8 cellular contexts compared by ENCODE assay signal in the genomic region with DNA sequence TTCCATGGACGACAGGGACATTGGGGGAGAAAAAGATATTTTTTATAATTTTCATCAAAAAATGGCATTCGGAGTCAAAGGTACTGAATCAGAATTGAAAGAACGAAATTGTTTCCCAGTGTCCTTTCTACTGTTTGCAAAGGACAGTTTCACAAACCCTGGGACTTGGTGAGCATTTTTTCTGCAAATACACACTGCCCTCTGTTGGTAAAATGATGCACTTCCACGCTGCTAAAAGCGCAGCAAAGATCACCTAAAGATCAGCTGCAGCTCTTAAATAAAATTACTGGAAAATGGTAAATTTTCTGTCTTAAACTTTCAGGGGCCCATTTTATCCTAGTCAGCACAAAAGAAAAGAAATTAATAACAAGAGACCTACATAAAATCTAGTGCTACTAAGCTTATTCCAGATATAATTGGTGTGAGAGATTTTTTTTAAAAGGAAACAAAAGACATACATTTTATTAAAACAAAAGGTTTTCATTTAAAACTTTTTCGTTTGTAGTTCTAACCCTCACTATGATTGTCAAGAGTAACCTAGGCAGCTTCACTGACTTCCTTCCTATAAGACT.
A peak's percentile ranks its signal among the peaks of the same experiment; 100 is the strongest.
DNase-seq lines count a peak whose midpoint lies in the region; ATAC-seq and TF ChIP-seq lines count a peak whose summit lies in the region.

No MANE protein-coding gene starts in this region.

- peak overlapping the region; percentile 7; the same call in 1 of the 2 replicates for H3K9ac ChIP-seq in SK-N-SH

- H3F3A ChIP-seq in DOHH2 (ENCODE audit: control insufficient read depth, insufficient read depth) (no peaks in the 10 kb centered on the region), SK-N-SH (replicated peaks; ENCODE audit: insufficient read depth) (no peaks in the 10 kb centered on the region)

- POLR2A ChIA-PET in SK-N-SH (lab: Yijun Ruan, JAX) = no interaction called here

- H3K4me1 ChIP-seq in DOHH2 (ENCODE audit: control insufficient read depth, low read length) = no peaks in the 10 kb centered on the region
- H3K4me1 ChIP-seq in SK-N-SH (ENCODE audit: control insufficient read depth in 1 of 2, insufficient read depth in 2 of 2, low read depth in 1 of 2, low read length in 1 of 2) = peaks cover 2 to 8% of the 10 kb centered on the region in 2 experiments; a peak in 3 of 4 replicates
- no peaks in the 10 kb centered on the region for H3K4me1 ChIP-seq in prostate gland (replicated peaks)

- H3K36me3 Mint-ChIP-seq in natural killer cell treated with Interleukin-12 subunit alpha and Interleukin-12 subunit beta and Interleukin-15 and Interleukin-18, amount 100 ng/mL, for 72 hours = peaks cover 4% of the 10 kb centered on the region

- H3K9me3 ChIP-seq in DOHH2 (ENCODE audit: control insufficient read depth, insufficient read depth, low read length) = no peaks in the 10 kb centered on the region
- no peaks in the 10 kb centered on the region for H3K9me3 ChIP-seq in SK-N-SH
- no peaks in the 10 kb centered on the region for H3K9me3 ChIP-seq in prostate gland

- TF ChIP-seq EP300 in SK-N-SH (IDR thresholded peaks at IDR 0.05; ENCODE audit: borderline replicate concordance in 1 of 2, low read depth in 1 of 2, low read length in 1 of 2) = no peak

- H3K79me2 ChIP-seq in DOHH2 (ENCODE audit: control insufficient read depth, low read length) = no peaks in the 10 kb centered on the region
- H3K79me2 ChIP-seq in SK-N-SH (ENCODE audit: insufficient read depth) = no peaks in the 10 kb centered on the region

- H3K4me1 Mint-ChIP-seq in natural killer cell treated with Interleukin-12 subunit alpha and Interleukin-12 subunit beta and Interleukin-15 and Interleukin-18, amount 100 ng/mL, for 72 hours (ENCODE audit: low read depth in 2 of 2) = no peaks in the 10 kb centered on the region

- TF ChIP-seq CTCF in DOHH2 (IDR thresholded peaks at IDR 0.05; ENCODE audit: low read depth, low read length, poor library complexity, severe bottlenecking) (peak; percentile 74), GM20000 (IDR thresholded peaks at IDR 0.05; ENCODE audit: extremely low read depth, missing control alignments) (peak; percentile 44), SK-N-SH (IDR thresholded peaks at IDR 0.05) (peak; percentile 96), prostate gland (IDR thresholded peaks at IDR 0.05) (peak; percentile 37 to 64 (median 60))

- H3K9me2 ChIP-seq in DOHH2 (replicated peaks; ENCODE audit: control insufficient read depth, low read length) = no peaks in the 10 kb centered on the region
- no peaks in the 10 kb centered on the region for H3K9me2 ChIP-seq in SK-N-SH

- H3K4me3 ChIP-seq in DOHH2 (ENCODE audit: low read length) = no peak overlapping the region
- no peak overlapping the region for H3K4me3 ChIP-seq in Jurkat, Clone E6-1 (ENCODE audit: low read length)
- no peak overlapping the region for H3K4me3 ChIP-seq in SK-N-SH (ENCODE audit: low read depth in 2 of 2, low read length in 1 of 2)
- no peak overlapping the region for H3K4me3 ChIP-seq in prostate gland

- CTCF ChIA-PET in SK-N-SH (lab: Yijun Ruan, JAX) = interaction anchor here (0.5 to 3.5 kb wide), 28 partner anchors 11 to 771 kb away, joined by 3 to 44 read pairs (median 3); no protein-coding TSS in a partner anchor

- H3K27ac ChIP-seq in DOHH2 (ENCODE audit: low read depth, low read length) = no peak overlapping the region
- H3K27ac ChIP-seq in SK-N-SH (ENCODE audit: low read depth in 2 of 2, low read length in 1 of 2) = peak overlapping the region; percentile 28; a peak in 3 of 4 replicates
- H3K27ac ChIP-seq in prostate gland = no peak overlapping the region

- H3K4me3 Mint-ChIP-seq in natural killer cell treated with Interleukin-12 subunit alpha and Interleukin-12 subunit beta and Interleukin-15 and Interleukin-18, amount 100 ng/mL, for 72 hours = no peak overlapping the region

- H3K27me3 Mint-ChIP-seq in natural killer cell treated with Interleukin-12 subunit alpha and Interleukin-12 subunit beta and Interleukin-15 and Interleukin-18, amount 100 ng/mL, for 72 hours = no peaks in the 10 kb centered on the region

- no peak for ATAC-seq in HG03045 (IDR thresholded peaks at IDR 0.05; ENCODE audit: unreplicated experiment)
- no peak for ATAC-seq in natural killer cell treated with Interleukin-12 subunit alpha and Interleukin-12 subunit beta and Interleukin-15 and Interleukin-18, amount 100 ng/mL, for 72 hours

- H3K4me2 ChIP-seq in DOHH2 (ENCODE audit: low read length) = no peak overlapping the region
- H3K4me2 ChIP-seq in SK-N-SH = no peak overlapping the region

- 6% methylated on average over 6 of the region's 6 CpGs for WGBS in SK-N-SH (ENCODE audit: low lambda C conversion rate)
- 3% methylated on average over 6 of the region's 6 CpGs for WGBS in prostate gland

- no peaks in the 10 kb centered on the region for H4K20me1 ChIP-seq in DOHH2 (ENCODE audit: control insufficient read depth, insufficient read depth, low read depth, low read length)
- no peaks in the 10 kb centered on the region for H4K20me1 ChIP-seq in SK-N-SH (ENCODE audit: insufficient read depth)

- peak overlapping the region; percentile 79 for H2AFZ ChIP-seq in SK-N-SH (ENCODE audit: low read depth)

- H3K27me3 ChIP-seq in DOHH2 (ENCODE audit: control insufficient read depth, low read length) (no peaks in the 10 kb centered on the region), SK-N-SH (ENCODE audit: insufficient read depth) (no peaks in the 10 kb centered on the region), prostate gland (replicated peaks; ENCODE audit: insufficient read depth) (no peaks in the 10 kb centered on the region)

- no peak for TF ChIP-seq POLR2A in prostate gland (IDR thresholded peaks at IDR 0.05)

- no peak overlapping the region for H3K27ac Mint-ChIP-seq in natural killer cell treated with Interleukin-12 subunit alpha and Interleukin-12 subunit beta and Interleukin-15 and Interleukin-18, amount 100 ng/mL, for 72 hours

- peaks cover 18% of the 10 kb centered on the region for H3K9me3 Mint-ChIP-seq in natural killer cell treated with Interleukin-12 subunit alpha and Interleukin-12 subunit beta and Interleukin-15 and Interleukin-18, amount 100 ng/mL, for 72 hours

- DNase-seq in GM20000 (ENCODE audit: low spot score) = peak; percentile 16
- peak; percentile 55 for DNase-seq in Jurkat, Clone E6-1 (ENCODE audit: low read depth, low spot score)
- DNase-seq in SK-N-SH = peak; percentile 44
- peak; percentile 65 for DNase-seq in fibroblast of the conjunctiva (ENCODE audit: low read depth)
- peak; percentile 21 for DNase-seq in prostate gland (ENCODE audit: low spot score)
- DNase-seq in natural killer cell treated with Interleukin-12 subunit alpha and Interleukin-12 subunit beta and Interleukin-15 and Interleukin-18, amount 100 ng/mL, for 72 hours (ENCODE audit: low spot score) = no peak

- TF ChIP-seq RAD21 in SK-N-SH (IDR thresholded peaks at IDR 0.05; ENCODE audit: low read length) = peak; percentile 95

- H3K36me3 ChIP-seq in DOHH2 (ENCODE audit: control insufficient read depth, low read length) (no peaks in the 10 kb centered on the region), SK-N-SH (replicated peaks in 1 of 2; ENCODE audit: control insufficient read depth in 1 of 2, insufficient read depth in 2 of 2, low read length in 1 of 2) (no peaks in the 10 kb centered on the region), prostate gland (no peaks in the 10 kb centered on the region)

- intact Hi-C loops in prostate gland (cut with DNase I) = loop anchor here (10.0 kb wide), 1 partner anchor 362 kb away; no protein-coding TSS in a partner anchor

TF ChIP-seq in SK-N-SH, 30 proteins besides CTCF, POLR2A, EP300 and RAD21 (continues in another document):
- TF ChIP-seq SIN3A (IDR thresholded peaks at IDR 0.05; ENCODE audit: borderline replicate concordance, low read depth, low read length) (no peak), TAF1 (IDR thresholded peaks at IDR 0.05; ENCODE audit: borderline replicate concordance, low read depth, low read length) (no peak), SMC3 (IDR thresholded peaks at IDR 0.05; ENCODE audit: low read depth, low read length) (peak; percentile 96), GABPA (IDR thresholded peaks at IDR 0.05; ENCODE audit: low read depth) (no peak)
- TF ChIP-seq, protein P1, sequence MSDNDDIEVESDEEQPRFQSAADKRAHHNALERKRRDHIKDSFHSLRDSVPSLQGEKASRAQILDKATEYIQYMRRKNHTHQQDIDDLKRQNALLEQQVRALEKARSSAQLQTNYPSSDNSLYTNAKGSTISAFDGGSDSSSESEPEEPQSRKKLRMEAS (IDR thresholded peaks at IDR 0.05; ENCODE audit: low read depth) = peak; percentile 21; the same call in 1 of the 2 replicates
- TF ChIP-seq, protein P2, sequence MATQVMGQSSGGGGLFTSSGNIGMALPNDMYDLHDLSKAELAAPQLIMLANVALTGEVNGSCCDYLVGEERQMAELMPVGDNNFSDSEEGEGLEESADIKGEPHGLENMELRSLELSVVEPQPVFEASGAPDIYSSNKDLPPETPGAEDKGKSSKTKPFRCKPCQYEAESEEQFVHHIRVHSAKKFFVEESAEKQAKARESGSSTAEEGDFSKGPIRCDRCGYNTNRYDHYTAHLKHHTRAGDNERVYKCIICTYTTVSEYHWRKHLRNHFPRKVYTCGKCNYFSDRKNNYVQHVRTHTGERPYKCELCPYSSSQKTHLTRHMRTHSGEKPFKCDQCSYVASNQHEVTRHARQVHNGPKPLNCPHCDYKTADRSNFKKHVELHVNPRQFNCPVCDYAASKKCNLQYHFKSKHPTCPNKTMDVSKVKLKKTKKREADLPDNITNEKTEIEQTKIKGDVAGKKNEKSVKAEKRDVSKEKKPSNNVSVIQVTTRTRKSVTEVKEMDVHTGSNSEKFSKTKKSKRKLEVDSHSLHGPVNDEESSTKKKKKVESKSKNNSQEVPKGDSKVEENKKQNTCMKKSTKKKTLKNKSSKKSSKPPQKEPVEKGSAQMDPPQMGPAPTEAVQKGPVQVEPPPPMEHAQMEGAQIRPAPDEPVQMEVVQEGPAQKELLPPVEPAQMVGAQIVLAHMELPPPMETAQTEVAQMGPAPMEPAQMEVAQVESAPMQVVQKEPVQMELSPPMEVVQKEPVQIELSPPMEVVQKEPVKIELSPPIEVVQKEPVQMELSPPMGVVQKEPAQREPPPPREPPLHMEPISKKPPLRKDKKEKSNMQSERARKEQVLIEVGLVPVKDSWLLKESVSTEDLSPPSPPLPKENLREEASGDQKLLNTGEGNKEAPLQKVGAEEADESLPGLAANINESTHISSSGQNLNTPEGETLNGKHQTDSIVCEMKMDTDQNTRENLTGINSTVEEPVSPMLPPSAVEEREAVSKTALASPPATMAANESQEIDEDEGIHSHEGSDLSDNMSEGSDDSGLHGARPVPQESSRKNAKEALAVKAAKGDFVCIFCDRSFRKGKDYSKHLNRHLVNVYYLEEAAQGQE (IDR thresholded peaks at IDR 0.05; ENCODE audit: low read depth, low read length) = no peak
- TF ChIP-seq, protein P3, sequence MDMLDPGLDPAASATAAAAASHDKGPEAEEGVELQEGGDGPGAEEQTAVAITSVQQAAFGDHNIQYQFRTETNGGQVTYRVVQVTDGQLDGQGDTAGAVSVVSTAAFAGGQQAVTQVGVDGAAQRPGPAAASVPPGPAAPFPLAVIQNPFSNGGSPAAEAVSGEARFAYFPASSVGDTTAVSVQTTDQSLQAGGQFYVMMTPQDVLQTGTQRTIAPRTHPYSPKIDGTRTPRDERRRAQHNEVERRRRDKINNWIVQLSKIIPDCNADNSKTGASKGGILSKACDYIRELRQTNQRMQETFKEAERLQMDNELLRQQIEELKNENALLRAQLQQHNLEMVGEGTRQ (IDR thresholded peaks at IDR 0.05; ENCODE audit: borderline replicate concordance, low read depth, low read length) = no peak

Comparison
In these comparisons a context has a peak if more than half of its experiments do, and no peak if none do; other contexts are left out.
1. H3K27ac ChIP-seq: peak in SK-N-SH (2 of 2); none in DOHH2 (single experiment) and prostate gland (0 of 2).
2. CTCF ChIP-seq: peak in every context shown above with its lines; median percentile 96 in SK-N-SH; 74 in DOHH2; 60 in prostate gland; 44 in GM20000.